ENCODE assay signal across 17 cellular contexts in genomic region chr2:212745359-212745758, GRCh38.
DNase-seq lines count a peak whose midpoint lies in the region; ATAC-seq and TF ChIP-seq lines count a peak whose summit lies in the region.
"Had no signal": no experiment of that assay in that cellular context is flagged by ENCODE, and none has a peak within 500 bp of the region (broad histone marks: within the 10 kb centered on the region; RNA-seq: fewer than 3 reads in every experiment).

No MANE protein-coding gene starts in this region.

- H3K9me3 ChIP-seq in WERI-Rb-1 (ENCODE audit: severe bottlenecking) = no peaks in the 10 kb centered on the region
- H3K9me3 ChIP-seq: ascending aorta, colonic mucosa, thoracic aorta had no signal

- no peak for TF ChIP-seq CTCF in WERI-Rb-1 (IDR thresholded peaks at IDR 0.05; ENCODE audit: low read depth, low read length)

- no peak for DNase-seq in activated CD8-positive, alpha-beta memory T cell treated with anti-CD3 and anti-CD28 coated beads, Interleukin-2, amount 50 U/mL, for 48 hours
- DNase-seq in NOMO-1 treated with DMSO at 0.1 percent for 48 hours (lab: John Stamatoyannopoulos, UW; ENCODE audit: unreplicated experiment) (no peak), NCI-H1048 (lab: John Stamatoyannopoulos, UW) (no peak), WERI-Rb-1 (no peak)
- DNase-seq: activated CD8-positive, alpha-beta memory T cell treated with anti-CD3 and anti-CD28 coated beads for 24 hours; activated effector memory CD4-positive, alpha-beta T cell treated with Interleukin-2 at 50 U/mL for 16 hours; colonic mucosa; erythroblast; NCI-H1105 treated with DMSO at 0.1 percent for 48 hours; NCI-H446 had no signal

- no peak overlapping the region for H3K27ac ChIP-seq in WERI-Rb-1
- H3K27ac ChIP-seq: ascending aorta, colonic mucosa, SK-N-MC, thoracic aorta had no signal

- H3K4me3 ChIP-seq in WERI-Rb-1 (ENCODE audit: low read depth, low read length) = no peak overlapping the region
- H3K4me3 ChIP-seq: ascending aorta, colonic mucosa, SK-N-MC, thoracic aorta had no signal

- H3K27me3 ChIP-seq in WERI-Rb-1 (ENCODE audit: insufficient read depth, low read depth, severe bottlenecking) = no peaks in the 10 kb centered on the region
- H3K27me3 ChIP-seq: ascending aorta, colonic mucosa had no signal

- ATAC-seq in GM18870 (IDR thresholded peaks at IDR 0.05; ENCODE audit: unreplicated experiment) = peak; percentile 100
- peak; percentile 91 for ATAC-seq in GM21447 (IDR thresholded peaks at IDR 0.05; ENCODE audit: unreplicated experiment)
- peak; percentile 98 for ATAC-seq in HG02938 (IDR thresholded peaks at IDR 0.05; ENCODE audit: unreplicated experiment)
- peak; percentile 74 for ATAC-seq in HG03558 (IDR thresholded peaks at IDR 0.05; ENCODE audit: extremely low read depth, unreplicated experiment)

- H3K36me3 ChIP-seq in WERI-Rb-1 = no peaks in the 10 kb centered on the region
- H3K36me3 ChIP-seq: ascending aorta, colonic mucosa, thoracic aorta had no signal
